8 cellular contexts compared by ENCODE assay signal in genomic region chr9:124257070-124257864, GRCh38. TPM values are rescaled to one million over a fixed set of nuclear protein-coding genes. Genes with fewer than 3 reads are reported as not detected.
A peak's percentile ranks its signal among the peaks of the same experiment; 100 is the strongest.
DNase-seq lines count a peak whose midpoint lies in the region; ATAC-seq, FAIRE-seq and TF ChIP-seq lines count a peak whose summit lies in the region.

No MANE protein-coding gene starts in this region.

- peak overlapping the region in 2 of 3 experiments; percentile 30 to 55; a peak in 4 of 7 replicates for H3K27ac Mint-ChIP-seq in H9
- peak overlapping the region; percentile 67 for H3K27ac Mint-ChIP-seq in activated naive CD8-positive, alpha-beta T cell treated with anti-CD3 and anti-CD28 coated beads for 36 hours

- H3K14ac ChIP-seq in H9 (ENCODE audit: insufficient read depth, low read length), result no peak overlapping the region

- intact Hi-C loops in left lung (cut with DNase I) (no loop called here), tibial artery (cut with DNase I; ENCODE audit: low total_unique reads) (loop anchor here (10.0 kb wide), 1 partner anchor 68 kb away; no protein-coding TSS in a partner anchor)

- H2BK5ac ChIP-seq in H9 (ENCODE audit: insufficient read length, low read length), result no peak overlapping the region

- peaks cover 33 to 44% of the 10 kb centered on the region in 2 experiments for H3K4me1 Mint-ChIP-seq in H9
- peaks cover 41% of the 10 kb centered on the region for H3K4me1 Mint-ChIP-seq in activated naive CD8-positive, alpha-beta T cell treated with anti-CD3 and anti-CD28 coated beads for 36 hours

- no peaks in the 10 kb centered on the region for H3K9me3 ChIP-seq in A549
- no peaks in the 10 kb centered on the region for H3K9me3 ChIP-seq in H9 (ENCODE audit: control insufficient read depth, low read depth, low read length)
- no peaks in the 10 kb centered on the region for H3K9me3 ChIP-seq in left lung
- H3K9me3 ChIP-seq in tibial artery, result no peaks in the 10 kb centered on the region

- peaks cover 11% of the 10 kb centered on the region for H3K23me2 ChIP-seq in H9 (ENCODE audit: insufficient read length, low read depth, low read length, poor library complexity, severe bottlenecking)

- H2BK15ac ChIP-seq in H9 (ENCODE audit: low read depth, low read length), result no peak overlapping the region

- TF ChIP-seq RAD21 in A549 (conservative IDR thresholded peaks at IDR 0.05 in 1 of 2, IDR thresholded peaks at IDR 0.05 in 1 of 2), result no peak

- no peak overlapping the region for H3K23ac ChIP-seq in H9 (ENCODE audit: insufficient read length, low read depth, low read length)

- H3K27me3 Mint-ChIP-seq in H9 (ENCODE audit: low read depth), result peaks cover 5% of the 10 kb centered on the region
- H3K27me3 Mint-ChIP-seq in activated naive CD8-positive, alpha-beta T cell treated with anti-CD3 and anti-CD28 coated beads for 36 hours, result peaks cover 67% of the 10 kb centered on the region

- no peak for TF ChIP-seq CTCF in A549 (IDR thresholded peaks at IDR 0.05)
- TF ChIP-seq CTCF in H9 (conservative IDR thresholded peaks at IDR 0.05), result no peak
- TF ChIP-seq CTCF in left lung (IDR thresholded peaks at IDR 0.05), result no peak
- TF ChIP-seq CTCF in tibial artery (IDR thresholded peaks at IDR 0.05), result no peak

- no peak overlapping the region for H4K5ac ChIP-seq in H9 (ENCODE audit: insufficient read length, low read depth, low read length)

- H3K36me3 Mint-ChIP-seq in H9 (ENCODE audit: insufficient read depth in 1 of 3, low read depth in 3 of 3), result no peaks in the 10 kb centered on the region
- peaks cover 7% of the 10 kb centered on the region for H3K36me3 Mint-ChIP-seq in activated naive CD8-positive, alpha-beta T cell treated with anti-CD3 and anti-CD28 coated beads for 36 hours

- H3K27ac ChIP-seq in A549, result peak overlapping the region; percentile 84 to 100
- H3K27ac ChIP-seq in H9 (ENCODE audit: insufficient read length, low read depth, low read length), result no peak overlapping the region
- peak overlapping the region; percentile 25 to 59 for H3K27ac ChIP-seq in left lung
- H3K27ac ChIP-seq in tibial artery, result peak overlapping the region; percentile 45 to 92

- WGBS in A549 (ENCODE audit: missing lambda C conversion rate), result 62% methylated on average over 23 of the region's 32 CpGs
- WGBS in H9 (ENCODE audit: extremely low coverage, insufficient read length, low lambda C conversion rate), result no CpG with 5 or more reads among the region's 32 CpGs

- TF ChIP-seq POLR2A in A549 (IDR thresholded peaks at IDR 0.05; ENCODE audit: low read length), result no peak

- H3K79me2 ChIP-seq in H9 (ENCODE audit: insufficient read depth, low read length), result peaks cover 2% of the 10 kb centered on the region; the same call in 1 of the 2 replicates

- no peak overlapping the region for H2AFZ ChIP-seq in H9 (ENCODE audit: low read length)

- H4K20me1 ChIP-seq in H9 (ENCODE audit: control insufficient read depth, insufficient read depth, insufficient read length), result peaks cover 2% of the 10 kb centered on the region

- H3K56ac ChIP-seq in H9 (ENCODE audit: insufficient read length, low read depth, low read length), result no peak overlapping the region

- no peak overlapping the region for H4K91ac ChIP-seq in H9 (ENCODE audit: insufficient read length, low read depth, low read length)

- H3K9me3 Mint-ChIP-seq in H9, result peaks cover 0 to 4% of the 10 kb centered on the region in 2 experiments; a peak in 2 of 5 replicates
- H3K9me3 Mint-ChIP-seq in activated naive CD8-positive, alpha-beta T cell treated with anti-CD3 and anti-CD28 coated beads for 36 hours, result no peaks in the 10 kb centered on the region

- peak overlapping the region; percentile 79 for H3K4me3 ChIP-seq in A549
- peak overlapping the region; percentile 27 to 66 for H3K4me3 ChIP-seq in left lung
- peak overlapping the region; percentile 73 to 91 for H3K4me3 ChIP-seq in tibial artery

- H3K4me1 ChIP-seq in A549 (peaks cover 43% of the 10 kb centered on the region), H9 (ENCODE audit: insufficient read depth, low read length) (peaks cover 3% of the 10 kb centered on the region), left lung (peaks cover 25 to 50% of the 10 kb centered on the region in 2 donors), tibial artery (peaks cover 8 to 37% (median 32%) of the 10 kb centered on the region in 4 donors)

- no peak for DNase-seq in A549 (ENCODE audit: low read depth in 1 of 2, low spot score in 1 of 2)
- no peak for DNase-seq in H9
- DNase-seq in activated naive CD8-positive, alpha-beta T cell treated with anti-CD3 and anti-CD28 coated beads for 36 hours, result no peak
- DNase-seq in left lung, result peak in 1 of 2 donors; percentile 68
- peak in 1 of 2 donors; percentile 63 for DNase-seq in tibial artery
- DNase-seq in NCI-H748 treated with DMSO at 0.1 percent for 48 hours (lab: John Stamatoyannopoulos, UW), result no peak
- no peak for DNase-seq in AG20443 (ENCODE audit: low spot score)
- no peak for DNase-seq in cerebellar cortex (ENCODE audit: low spot score)

- no peak for ATAC-seq in A549
- ATAC-seq in left lung, result no peak

- CTCF ChIA-PET in A549 (lab: Yijun Ruan, JAX), result interaction anchor here (1.1 to 3.6 kb wide), 2 partner anchors 63 to 130 kb away, joined by 3 to 14 read pairs; no protein-coding TSS in a partner anchor

- no peak for FAIRE-seq in A549 (lab: Jason Lieb, UNC)

- no peak overlapping the region for H3K18ac ChIP-seq in H9 (ENCODE audit: insufficient read length, low read depth, low read length)

- no peak overlapping the region for H2BK120ac ChIP-seq in H9 (ENCODE audit: low read depth, low read length, poor library complexity, severe bottlenecking)

- H3K79me1 ChIP-seq in H9 (ENCODE audit: insufficient read depth, low read depth, low read length, poor library complexity, severe bottlenecking), result no peaks in the 10 kb centered on the region

- TF ChIP-seq EP300 in A549 (IDR thresholded peaks at IDR 0.05), result no peak

- POLR2A ChIA-PET in A549 (lab: Yijun Ruan, JAX), result no interaction called here

- no peak overlapping the region for H2BK12ac ChIP-seq in H9 (ENCODE audit: insufficient read length, low read depth, low read length)

- no peak overlapping the region for H2AK5ac ChIP-seq in H9 (ENCODE audit: insufficient read length, low read length)

- no peaks in the 10 kb centered on the region for H3K36me3 ChIP-seq in left lung
- no peaks in the 10 kb centered on the region for H3K36me3 ChIP-seq in tibial artery

- H3K4ac ChIP-seq in H9 (ENCODE audit: low read depth, low read length), result no peak overlapping the region

- H3K27me3 ChIP-seq in H9 (ENCODE audit: insufficient read depth, low read length) (no peaks in the 10 kb centered on the region), left lung (no peaks in the 10 kb centered on the region), tibial artery (no peaks in the 10 kb centered on the region)

- H3K4me2 ChIP-seq in A549 (peak overlapping the region; percentile 90), H9 (ENCODE audit: insufficient read depth, insufficient read length, low read length) (no peak overlapping the region)

- no peak overlapping the region for H2BK20ac ChIP-seq in H9 (ENCODE audit: low read depth, low read length, poor library complexity, severe bottlenecking)

- H3K9ac ChIP-seq in H9 (ENCODE audit: extremely low read depth, insufficient read length, low read length), result no peak overlapping the region

- H4K8ac ChIP-seq in H9 (replicated peaks; ENCODE audit: insufficient read length, low read depth, low read length), result no peak overlapping the region

- H3T11ph ChIP-seq in H9 (ENCODE audit: low read length), result no peak overlapping the region

- H3K4me3 Mint-ChIP-seq in H9, result peak overlapping the region; percentile 80 to 88
- peak overlapping the region; percentile 79 for H3K4me3 Mint-ChIP-seq in activated naive CD8-positive, alpha-beta T cell treated with anti-CD3 and anti-CD28 coated beads for 36 hours

TF ChIP-seq in A549, 52 proteins besides CTCF, POLR2A, EP300 and RAD21 (continues in another document):
- no peak for TF ChIP-seq REST (IDR thresholded peaks at IDR 0.05)
- no peak for TF ChIP-seq CHD2 (IDR thresholded peaks at IDR 0.05; ENCODE audit: low read length, partially characterized antibody)
- TF ChIP-seq NR3C1 (IDR thresholded peaks at IDR 0.05), result no peak

RNA-seq across cellular contexts. Expression of gene NEK6, which starts 0.5 kb away (rescaled TPM):
- polyA plus RNA-seq in A549 (2011; rRNA removed), result 33.7 and 38.7 TPM in 2 replicates
- polyA plus RNA-seq in A549 (2012; cell fraction: cytosol; rRNA removed), result 52.0 and 59.5 TPM in 2 replicates
- 64.3 and 69.2 TPM in 2 replicates for polyA plus RNA-seq in A549 (2012; cell fraction: nucleus; rRNA removed)
- 26.1 to 38.6 TPM (median 29.8 TPM) in 3 replicates for polyA plus RNA-seq in A549 (2017; fragmentation: RNase III; extraction: RNeasy Plus Mini Kit Qiagen cat#74134 plus additional on column Dnase treatment)
- polyA minus RNA-seq in A549 (2011; rRNA and poly(A)+ RNA removed), result 49.7 and 58.1 TPM in 2 replicates
- 13.7 and 14.3 TPM in 2 replicates for total RNA-seq in H9 (2021)
- 10 to 100 TPM; 18.8 to 19.4 TPM for total RNA-seq in activated naive CD8-positive, alpha-beta T cell treated with anti-CD3 and anti-CD28 coated beads for 36 hours
- total RNA-seq in left lung, result 100 to 1,000 TPM; 104 to 132 TPM
